Comparison of ENCODE assay signal across 8 cellular contexts in genomic region chrX:81201692-81202412, GRCh38. TPM values are rescaled to one million over a fixed set of nuclear protein-coding genes. Genes with fewer than 3 reads are reported as not detected.
DNase-seq lines count a peak whose midpoint lies in the region; ATAC-seq and TF ChIP-seq lines count a peak whose summit lies in the region.

Gene HMGN5 (minus strand): TSS chrX:81201913. CDS start chrX:81121549, 80,364 bp downstream.
Gene SH3BGRL (plus strand): TSS chrX:81202102. CDS start chrX:81202201, 99 bp downstream.

- 0 to 26% methylated on average over 9 to 22 of the region's 22 CpGs for WGBS in esophagus squamous epithelium, 2 donors

- H4K20me1 ChIP-seq in PC-3 (ENCODE audit: low read length): no peaks in the 10 kb centered on the region

- H3K9ac ChIP-seq in PC-3 (ENCODE audit: low read length): peak within 1 kb of the TSS; percentile 69

- H3K4me3 ChIP-seq in PC-3 (ENCODE audit: low read length) (peak within 1 kb of the TSS; percentile 83), esophagus squamous epithelium (peak within 1 kb of the TSS; percentile 41 to 69 (median 56)), muscle layer of duodenum (ENCODE audit: low read depth in 1 of 2, low read length in 2 of 2) (peak within 1 kb of the TSS; percentile 75 to 92)

- H3K4me1 ChIP-seq in PC-3 (ENCODE audit: insufficient read depth, low read length): peaks cover 6% of the 10 kb centered on the region; the same call in 1 of the 2 replicates
- H3K4me1 ChIP-seq in esophagus squamous epithelium: peaks cover 0 to 18% (median 0%) of the 10 kb centered on the region in 3 donors
- H3K4me1 ChIP-seq in muscle layer of duodenum (ENCODE audit: control insufficient read depth in 1 of 2, insufficient read depth in 2 of 2, low read length in 2 of 2): peaks cover 0 to 3% of the 10 kb centered on the region in 2 donors

- no peak for TF ChIP-seq CTCF in PC-3 (conservative IDR thresholded peaks at IDR 0.05; ENCODE audit: low read depth, low read length)
- TF ChIP-seq CTCF in esophagus squamous epithelium (IDR thresholded peaks at IDR 0.05): no peak

- BruUV-seq in PC-3 (replicated peaks; lab: Mats Ljungman, UMichigan): no TSS peak

- peaks cover 15% of the 10 kb centered on the region; the same call in 1 of the 2 replicates for H3K79me2 ChIP-seq in PC-3 (ENCODE audit: low read length)

- H3K36me3 ChIP-seq in PC-3 (ENCODE audit: low read depth, low read length) (no peaks in the 10 kb centered on the region), esophagus squamous epithelium (no peaks in the 10 kb centered on the region), muscle layer of duodenum (ENCODE audit: control insufficient read depth in 1 of 2, insufficient read depth in 2 of 2, low read length in 2 of 2) (no peaks in the 10 kb centered on the region)

- peak in 1 of 4 donors; percentile 26 for TF ChIP-seq POLR2A in esophagus squamous epithelium (IDR thresholded peaks at IDR 0.05)

- peak within 1 kb of the TSS; percentile 33 for H3K27ac ChIP-seq in PC-3 (ENCODE audit: low read length)
- H3K27ac ChIP-seq in esophagus squamous epithelium: peak within 1 kb of the TSS; percentile 73 to 86 (median 82)
- peak within 1 kb of the TSS; percentile 94 for H3K27ac ChIP-seq in muscle layer of duodenum (ENCODE audit: low read length)

- H3K9me2 ChIP-seq in PC-3 (replicated peaks; ENCODE audit: low read length): no peaks in the 10 kb centered on the region

- H3K27me3 ChIP-seq in PC-3 (ENCODE audit: low read length) (no peaks in the 10 kb centered on the region), esophagus squamous epithelium (no peaks in the 10 kb centered on the region), muscle layer of duodenum (ENCODE audit: low read depth, low read length) (no peaks in the 10 kb centered on the region)

- DNase-seq in AG20443 (ENCODE audit: low spot score): peak; percentile 83
- peak; percentile 79 for DNase-seq in PC-3
- DNase-seq in activated T-cell treated with anti-CD3 and anti-CD28 coated beads, Interleukin-2, amount 50 U/mL, for 48 hours: peak; percentile 64 to 72
- peak; percentile 8 for DNase-seq in esophagus squamous epithelium (lab: John Stamatoyannopoulos, UW)
- peak; percentile 29 to 59 for DNase-seq in stimulated activated CD8-positive, alpha-beta memory T cell treated with anti-CD3 and anti-CD28 coated beads, Interleukin-7, amount 100 ng/mL, for 4 hours (ENCODE audit: low read depth in 2 of 2)

- CTCF ChIA-PET in PC-3 (lab: Charles Lee): interaction anchor here (0.6 to 0.8 kb wide), 2 partner anchors 28 to 322 kb away, joined by 3 read pairs; no protein-coding TSS in a partner anchor

- intact Hi-C loops in PC-3 (cut with micrococcal nuclease): loop anchor here (5.0 kb wide), 1 partner anchor 85 kb away; no protein-coding TSS in a partner anchor
- intact Hi-C loops in esophagus squamous epithelium (cut with DNase I): no loop called here

- no peaks in the 10 kb centered on the region for H3F3A ChIP-seq in PC-3 (ENCODE audit: low read length, unreplicated experiment)

- H2AFZ ChIP-seq in PC-3 (ENCODE audit: low read length): peak within 1 kb of the TSS; percentile 91

- H3K9me3 ChIP-seq in PC-3 (ENCODE audit: low read length) (no peaks in the 10 kb centered on the region), esophagus squamous epithelium (no peaks in the 10 kb centered on the region), muscle layer of duodenum (ENCODE audit: control insufficient read depth in 1 of 2, low read length in 2 of 2) (no peaks in the 10 kb centered on the region)

- POLR2A ChIA-PET in PC-3 (lab: Charles Lee; ENCODE audit: unreplicated experiment): interaction anchor here (0.6 kb wide), 1 partner anchor 128 kb away, joined by 3 read pairs; no protein-coding TSS in a partner anchor

- peak; percentile 96 for ATAC-seq in GM19023 (IDR thresholded peaks at IDR 0.05; ENCODE audit: unreplicated experiment)
- ATAC-seq in HG03280 (IDR thresholded peaks at IDR 0.05; ENCODE audit: unreplicated experiment): peak; percentile 97
- ATAC-seq in PC-3: peak; percentile 97

- H3K4me2 ChIP-seq in PC-3 (ENCODE audit: low read length): peak within 1 kb of the TSS; percentile 91

RNA-seq across cellular contexts. Expression of gene HMGN5, which starts in this region (rescaled TPM):
- total RNA-seq in PC-3 (2014; rRNA removed): 0.46 and 2.9 TPM in 2 replicates
- 1 to 10 TPM in 3 of 4 donors, under 1 TPM in 1; 0.50 to 9.3 (median 2.3) TPM for total RNA-seq in esophagus squamous epithelium

RNA-seq across cellular contexts. Expression of gene SH3BGRL, which starts in this region (rescaled TPM):
- 22.9 and 26.4 TPM in 2 replicates for total RNA-seq in PC-3 (2014; rRNA removed)
- total RNA-seq in esophagus squamous epithelium: 100 to 1,000 TPM in 2 of 4 donors, 10 to 100 TPM in 2; 29.9 to 111 (median 73.9) TPM

Comparison
In these comparisons a context has a peak if more than half of its experiments do, and no peak if none do; other contexts are left out.
1. Peak in every context shown above with its lines: DNase-seq, ATAC-seq, H3K4me3 ChIP-seq and H3K27ac ChIP-seq.
2. DNase-seq: peak in every context shown above with its lines; median percentile 83 in AG20443; 79 in PC-3; 68 in activated T-cell treated with anti-CD3 and anti-CD28 coated beads, Interleukin-2, amount 50 U/mL, for 48 hours; 44 in stimulated activated CD8-positive, alpha-beta memory T cell treated with anti-CD3 and anti-CD28 coated beads, Interleukin-7, amount 100 ng/mL, for 4 hours; 8 in esophagus squamous epithelium.
3. H3K27ac ChIP-seq: peak in every context shown above with its lines; median percentile 94 in muscle layer of duodenum; 82 in esophagus squamous epithelium; 33 in PC-3.